ENCODE assay signal across 1 cellular context in the genomic region with DNA sequence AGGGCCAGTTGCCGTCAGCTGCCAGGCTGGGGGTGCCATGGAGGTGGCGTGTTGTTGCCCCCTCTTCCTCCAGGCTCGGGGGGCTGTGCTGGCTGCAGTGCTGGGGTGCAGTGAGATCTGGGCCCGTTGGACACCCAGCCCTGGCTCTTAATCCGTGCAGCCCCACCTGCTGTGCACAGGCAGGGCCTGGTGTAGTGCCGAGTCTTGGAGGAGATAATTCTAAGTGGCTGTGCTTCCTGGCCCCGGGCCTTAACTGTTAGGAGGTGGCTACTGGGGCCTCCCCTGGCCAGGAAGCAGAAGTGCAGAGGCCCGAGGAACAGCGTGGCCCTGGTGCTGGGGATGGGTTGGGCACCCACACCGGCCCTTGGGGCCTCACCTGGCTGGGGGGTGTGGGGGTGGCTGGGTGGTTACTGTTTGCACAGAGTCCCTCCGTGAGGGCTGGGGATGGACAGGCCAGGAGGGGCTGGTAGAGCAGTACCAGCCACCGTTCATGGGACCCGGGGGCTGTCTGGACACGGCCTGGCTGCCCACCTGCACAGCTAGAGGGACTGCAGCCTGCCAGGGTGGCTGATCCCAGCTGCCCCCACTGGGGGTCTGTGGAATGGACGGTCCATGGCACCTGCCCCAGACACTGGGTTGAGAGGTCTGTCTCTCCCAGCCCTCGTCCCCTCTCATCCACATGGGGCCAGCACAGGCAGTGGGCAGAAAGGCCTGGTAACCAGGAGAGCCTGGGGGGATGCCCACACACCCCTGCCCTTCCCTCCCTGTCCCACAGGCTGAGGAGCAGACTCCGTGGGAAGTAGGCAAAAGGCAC.
TF ChIP-seq lines count a peak whose summit lies in the region.

No MANE protein-coding gene starts in this region.

TF ChIP-seq in HepG2, 621 proteins besides CTCF, POLR2A, EP300 and RAD21 (continued from another document and continues in another):
- TF ChIP-seq, protein P1, sequence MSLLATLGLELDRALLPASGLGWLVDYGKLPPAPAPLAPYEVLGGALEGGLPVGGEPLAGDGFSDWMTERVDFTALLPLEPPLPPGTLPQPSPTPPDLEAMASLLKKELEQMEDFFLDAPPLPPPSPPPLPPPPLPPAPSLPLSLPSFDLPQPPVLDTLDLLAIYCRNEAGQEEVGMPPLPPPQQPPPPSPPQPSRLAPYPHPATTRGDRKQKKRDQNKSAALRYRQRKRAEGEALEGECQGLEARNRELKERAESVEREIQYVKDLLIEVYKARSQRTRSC (CRISPR knock-in tag; IDR thresholded peaks at IDR 0.05; ENCODE audit: low read depth) = no peak
- TF ChIP-seq RXRB (CRISPR knock-in tag; IDR thresholded peaks at IDR 0.05; ENCODE audit: borderline replicate concordance) = no peak
- no peak for TF ChIP-seq KDM5B (CRISPR knock-in tag; IDR thresholded peaks at IDR 0.05; ENCODE audit: borderline replicate concordance)
- TF ChIP-seq, protein P2, sequence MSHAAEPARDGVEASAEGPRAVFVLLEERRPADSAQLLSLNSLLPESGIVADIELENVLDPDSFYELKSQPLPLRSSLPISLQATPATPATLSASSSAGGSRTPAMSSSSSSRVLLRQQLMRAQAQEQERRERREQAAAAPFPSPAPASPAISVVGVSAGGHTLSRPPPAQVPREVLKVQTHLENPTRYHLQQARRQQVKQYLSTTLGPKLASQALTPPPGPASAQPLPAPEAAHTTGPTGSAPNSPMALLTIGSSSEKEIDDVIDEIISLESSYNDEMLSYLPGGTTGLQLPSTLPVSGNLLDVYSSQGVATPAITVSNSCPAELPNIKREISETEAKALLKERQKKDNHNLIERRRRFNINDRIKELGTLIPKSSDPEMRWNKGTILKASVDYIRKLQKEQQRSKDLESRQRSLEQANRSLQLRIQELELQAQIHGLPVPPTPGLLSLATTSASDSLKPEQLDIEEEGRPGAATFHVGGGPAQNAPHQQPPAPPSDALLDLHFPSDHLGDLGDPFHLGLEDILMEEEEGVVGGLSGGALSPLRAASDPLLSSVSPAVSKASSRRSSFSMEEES (CRISPR knock-in tag; IDR thresholded peaks at IDR 0.05) = no peak
- TF ChIP-seq, protein P3, sequence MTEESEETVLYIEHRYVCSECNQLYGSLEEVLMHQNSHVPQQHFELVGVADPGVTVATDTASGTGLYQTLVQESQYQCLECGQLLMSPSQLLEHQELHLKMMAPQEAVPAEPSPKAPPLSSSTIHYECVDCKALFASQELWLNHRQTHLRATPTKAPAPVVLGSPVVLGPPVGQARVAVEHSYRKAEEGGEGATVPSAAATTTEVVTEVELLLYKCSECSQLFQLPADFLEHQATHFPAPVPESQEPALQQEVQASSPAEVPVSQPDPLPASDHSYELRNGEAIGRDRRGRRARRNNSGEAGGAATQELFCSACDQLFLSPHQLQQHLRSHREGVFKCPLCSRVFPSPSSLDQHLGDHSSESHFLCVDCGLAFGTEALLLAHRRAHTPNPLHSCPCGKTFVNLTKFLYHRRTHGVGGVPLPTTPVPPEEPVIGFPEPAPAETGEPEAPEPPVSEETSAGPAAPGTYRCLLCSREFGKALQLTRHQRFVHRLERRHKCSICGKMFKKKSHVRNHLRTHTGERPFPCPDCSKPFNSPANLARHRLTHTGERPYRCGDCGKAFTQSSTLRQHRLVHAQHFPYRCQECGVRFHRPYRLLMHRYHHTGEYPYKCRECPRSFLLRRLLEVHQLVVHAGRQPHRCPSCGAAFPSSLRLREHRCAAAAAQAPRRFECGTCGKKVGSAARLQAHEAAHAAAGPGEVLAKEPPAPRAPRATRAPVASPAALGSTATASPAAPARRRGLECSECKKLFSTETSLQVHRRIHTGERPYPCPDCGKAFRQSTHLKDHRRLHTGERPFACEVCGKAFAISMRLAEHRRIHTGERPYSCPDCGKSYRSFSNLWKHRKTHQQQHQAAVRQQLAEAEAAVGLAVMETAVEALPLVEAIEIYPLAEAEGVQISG (CRISPR knock-in tag; IDR thresholded peaks at IDR 0.05) = 0 out of 2 replicates have a peak, but pooled peaks have one; percentile 15
- TF ChIP-seq, protein P4, sequence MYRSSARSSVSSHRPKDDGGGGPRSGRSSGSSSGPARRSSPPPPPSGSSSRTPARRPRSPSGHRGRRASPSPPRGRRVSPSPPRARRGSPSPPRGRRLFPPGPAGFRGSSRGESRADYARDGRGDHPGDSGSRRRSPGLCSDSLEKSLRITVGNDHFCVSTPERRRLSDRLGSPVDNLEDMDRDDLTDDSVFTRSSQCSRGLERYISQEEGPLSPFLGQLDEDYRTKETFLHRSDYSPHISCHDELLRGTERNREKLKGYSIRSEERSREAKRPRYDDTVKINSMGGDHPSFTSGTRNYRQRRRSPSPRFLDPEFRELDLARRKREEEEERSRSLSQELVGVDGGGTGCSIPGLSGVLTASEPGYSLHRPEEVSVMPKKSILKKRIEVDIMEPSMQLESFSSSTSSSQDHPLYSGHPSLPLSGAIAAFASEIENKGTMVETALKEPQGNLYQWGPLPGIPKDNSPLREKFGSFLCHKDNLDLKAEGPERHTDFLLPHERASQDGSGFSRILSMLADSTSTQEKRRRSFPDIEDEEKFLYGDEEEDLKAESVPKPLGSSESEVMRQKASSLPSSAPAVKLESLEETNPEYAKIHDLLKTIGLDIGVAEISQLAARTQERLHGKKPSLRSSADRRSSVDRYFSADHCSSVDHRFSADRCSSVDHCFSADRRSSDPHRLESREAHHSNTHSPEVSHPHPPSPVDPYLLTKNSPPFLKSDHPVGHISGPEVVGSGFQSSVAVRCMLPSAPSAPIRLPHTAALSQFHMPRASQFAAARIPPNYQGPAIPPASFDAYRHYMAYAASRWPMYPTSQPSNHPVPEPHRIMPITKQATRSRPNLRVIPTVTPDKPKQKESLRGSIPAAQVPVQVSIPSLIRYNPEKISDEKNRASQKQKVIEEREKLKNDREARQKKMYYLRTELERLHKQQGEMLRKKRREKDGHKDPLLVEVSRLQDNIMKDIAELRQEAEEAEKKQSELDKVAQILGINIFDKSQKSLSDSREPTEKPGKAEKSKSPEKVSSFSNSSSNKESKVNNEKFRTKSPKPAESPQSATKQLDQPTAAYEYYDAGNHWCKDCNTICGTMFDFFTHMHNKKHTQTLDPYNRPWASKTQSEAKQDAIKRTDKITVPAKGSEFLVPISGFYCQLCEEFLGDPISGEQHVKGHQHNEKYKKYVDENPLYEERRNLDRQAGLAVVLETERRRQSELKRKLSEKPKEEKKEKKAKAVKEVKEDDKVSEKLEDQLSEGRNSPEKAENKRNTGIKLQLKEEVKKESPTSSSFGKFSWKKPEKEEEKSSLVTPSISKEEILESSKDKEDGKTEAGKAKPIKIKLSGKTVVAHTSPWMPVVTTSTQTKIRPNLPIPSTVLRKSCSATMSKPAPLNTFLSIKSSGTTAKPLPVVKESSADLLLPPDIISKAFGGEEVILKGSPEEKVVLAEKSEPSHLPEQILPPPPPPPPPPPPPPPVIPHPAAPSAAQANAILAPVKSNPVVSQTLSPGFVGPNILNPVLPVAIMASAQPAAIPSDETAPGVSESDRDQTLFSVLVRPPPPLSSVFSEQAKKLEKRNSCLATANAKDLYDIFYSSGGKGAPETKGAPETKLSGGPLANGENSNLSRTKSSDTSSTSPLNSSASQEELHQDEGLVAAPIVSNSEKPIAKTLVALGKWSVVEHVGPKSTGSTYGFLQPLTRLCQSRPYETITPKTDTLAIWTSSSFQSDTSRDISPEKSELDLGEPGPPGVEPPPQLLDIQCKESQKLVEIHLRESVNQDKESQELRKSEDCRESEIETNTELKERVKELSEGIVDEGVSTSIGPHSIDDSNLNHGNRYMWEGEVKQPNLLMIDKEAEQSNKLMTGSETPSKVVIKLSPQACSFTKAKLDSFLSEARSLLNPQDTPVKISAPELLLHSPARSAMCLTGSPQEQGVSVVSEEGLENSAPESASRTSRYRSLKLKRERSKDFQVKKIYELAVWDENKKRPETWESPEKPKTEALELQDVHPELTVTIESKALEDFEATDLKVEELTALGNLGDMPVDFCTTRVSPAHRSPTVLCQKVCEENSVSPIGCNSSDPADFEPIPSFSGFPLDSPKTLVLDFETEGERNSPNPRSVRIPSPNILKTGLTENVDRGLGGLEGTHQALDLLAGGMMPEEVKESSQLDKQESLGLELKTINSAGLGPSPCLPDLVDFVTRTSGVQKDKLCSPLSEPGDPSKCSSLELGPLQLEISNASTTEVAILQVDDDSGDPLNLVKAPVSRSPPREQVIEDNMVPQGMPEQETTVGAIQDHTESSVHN (CRISPR knock-in tag; IDR thresholded peaks at IDR 0.05) = no peak
- TF ChIP-seq, protein P5, sequence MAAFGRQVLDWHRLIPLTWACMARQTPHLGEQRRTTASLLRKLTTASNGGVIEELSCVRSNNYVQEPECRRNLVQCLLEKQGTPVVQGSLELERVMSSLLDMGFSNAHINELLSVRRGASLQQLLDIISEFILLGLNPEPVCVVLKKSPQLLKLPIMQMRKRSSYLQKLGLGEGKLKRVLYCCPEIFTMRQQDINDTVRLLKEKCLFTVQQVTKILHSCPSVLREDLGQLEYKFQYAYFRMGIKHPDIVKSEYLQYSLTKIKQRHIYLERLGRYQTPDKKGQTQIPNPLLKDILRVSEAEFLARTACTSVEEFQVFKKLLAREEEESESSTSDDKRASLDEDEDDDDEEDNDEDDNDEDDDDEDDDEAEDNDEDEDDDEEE (CRISPR knock-in tag; IDR thresholded peaks at IDR 0.05) = no peak
- TF ChIP-seq, protein P6, sequence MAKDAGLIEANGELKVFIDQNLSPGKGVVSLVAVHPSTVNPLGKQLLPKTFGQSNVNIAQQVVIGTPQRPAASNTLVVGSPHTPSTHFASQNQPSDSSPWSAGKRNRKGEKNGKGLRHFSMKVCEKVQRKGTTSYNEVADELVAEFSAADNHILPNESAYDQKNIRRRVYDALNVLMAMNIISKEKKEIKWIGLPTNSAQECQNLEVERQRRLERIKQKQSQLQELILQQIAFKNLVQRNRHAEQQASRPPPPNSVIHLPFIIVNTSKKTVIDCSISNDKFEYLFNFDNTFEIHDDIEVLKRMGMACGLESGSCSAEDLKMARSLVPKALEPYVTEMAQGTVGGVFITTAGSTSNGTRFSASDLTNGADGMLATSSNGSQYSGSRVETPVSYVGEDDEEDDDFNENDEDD (CRISPR knock-in tag; IDR thresholded peaks at IDR 0.05; ENCODE audit: borderline replicate concordance) = no peak
- no peak for TF ChIP-seq HOXA5 (CRISPR knock-in tag; IDR thresholded peaks at IDR 0.05)
- TF ChIP-seq, protein P7, sequence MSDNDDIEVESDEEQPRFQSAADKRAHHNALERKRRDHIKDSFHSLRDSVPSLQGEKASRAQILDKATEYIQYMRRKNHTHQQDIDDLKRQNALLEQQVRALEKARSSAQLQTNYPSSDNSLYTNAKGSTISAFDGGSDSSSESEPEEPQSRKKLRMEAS (IDR thresholded peaks at IDR 0.05) = no peak
- TF ChIP-seq, protein P8, sequence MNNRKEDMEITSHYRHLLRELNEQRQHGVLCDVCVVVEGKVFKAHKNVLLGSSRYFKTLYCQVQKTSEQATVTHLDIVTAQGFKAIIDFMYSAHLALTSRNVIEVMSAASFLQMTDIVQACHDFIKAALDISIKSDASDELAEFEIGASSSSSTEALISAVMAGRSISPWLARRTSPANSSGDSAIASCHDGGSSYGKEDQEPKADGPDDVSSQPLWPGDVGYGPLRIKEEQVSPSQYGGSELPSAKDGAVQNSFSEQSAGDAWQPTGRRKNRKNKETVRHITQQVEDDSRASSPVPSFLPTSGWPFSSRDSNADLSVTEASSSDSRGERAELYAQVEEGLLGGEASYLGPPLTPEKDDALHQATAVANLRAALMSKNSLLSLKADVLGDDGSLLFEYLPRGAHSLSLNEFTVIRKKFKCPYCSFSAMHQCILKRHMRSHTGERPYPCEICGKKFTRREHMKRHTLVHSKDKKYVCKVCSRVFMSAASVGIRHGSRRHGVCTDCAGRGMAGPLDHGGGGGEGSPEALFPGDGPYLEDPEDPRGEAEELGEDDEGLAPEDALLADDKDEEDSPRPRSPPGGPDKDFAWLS (CRISPR knock-in tag; IDR thresholded peaks at IDR 0.05; ENCODE audit: borderline replicate concordance) = no peak
- TF ChIP-seq MYC (CRISPR knock-in tag; IDR thresholded peaks at IDR 0.05; ENCODE audit: borderline replicate concordance) = peak; percentile 33; the same call in 1 of the 2 replicates
- no peak for TF ChIP-seq NRL (CRISPR knock-in tag; IDR thresholded peaks at IDR 0.05; ENCODE audit: borderline replicate concordance)
- TF ChIP-seq KAT7 (CRISPR knock-in tag; IDR thresholded peaks at IDR 0.05; ENCODE audit: borderline replicate concordance) = no peak
- 0 out of 2 replicates have a peak, but pooled peaks have one; percentile 39 for TF ChIP-seq ZNF546 (CRISPR knock-in tag; conservative IDR thresholded peaks at IDR 0.05)
- TF ChIP-seq ZNF678 (CRISPR knock-in tag; IDR thresholded peaks at IDR 0.05) = no peak
- no peak for TF ChIP-seq ZNF660 (CRISPR knock-in tag; IDR thresholded peaks at IDR 0.05; ENCODE audit: borderline replicate concordance, low read depth)
- TF ChIP-seq ZNF33A (CRISPR knock-in tag; IDR thresholded peaks at IDR 0.05; ENCODE audit: borderline replicate concordance) = no peak
- TF ChIP-seq ZNF256 (CRISPR knock-in tag; conservative IDR thresholded peaks at IDR 0.05) = no peak
- TF ChIP-seq, protein P9, sequence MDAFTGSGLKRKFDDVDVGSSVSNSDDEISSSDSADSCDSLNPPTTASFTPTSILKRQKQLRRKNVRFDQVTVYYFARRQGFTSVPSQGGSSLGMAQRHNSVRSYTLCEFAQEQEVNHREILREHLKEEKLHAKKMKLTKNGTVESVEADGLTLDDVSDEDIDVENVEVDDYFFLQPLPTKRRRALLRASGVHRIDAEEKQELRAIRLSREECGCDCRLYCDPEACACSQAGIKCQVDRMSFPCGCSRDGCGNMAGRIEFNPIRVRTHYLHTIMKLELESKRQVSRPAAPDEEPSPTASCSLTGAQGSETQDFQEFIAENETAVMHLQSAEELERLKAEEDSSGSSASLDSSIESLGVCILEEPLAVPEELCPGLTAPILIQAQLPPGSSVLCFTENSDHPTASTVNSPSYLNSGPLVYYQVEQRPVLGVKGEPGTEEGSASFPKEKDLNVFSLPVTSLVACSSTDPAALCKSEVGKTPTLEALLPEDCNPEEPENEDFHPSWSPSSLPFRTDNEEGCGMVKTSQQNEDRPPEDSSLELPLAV (CRISPR knock-in tag; conservative IDR thresholded peaks at IDR 0.05; ENCODE audit: low read depth) = no peak
